Comparison of ENCODE assay signal across 1 cellular context in genomic region chrX:153935326-153935851, GRCh38.
TF ChIP-seq lines count a peak whose summit lies in the region.

No MANE protein-coding gene starts in this region.

TF ChIP-seq in GM12878, 131 proteins besides CTCF, POLR2A, EP300 and RAD21:
- no peak for TF ChIP-seq EGR1 (IDR thresholded peaks at IDR 0.05; ENCODE audit: borderline replicate concordance in 1 of 2, low read depth in 2 of 2, low read length in 2 of 2)
- peak; percentile 36; the same call in 1 of the 2 replicates for TF ChIP-seq NR2F1 (conservative IDR thresholded peaks at IDR 0.05)
